11 cellular contexts compared by ENCODE assay signal in genomic region chr7:102872460-102872859, GRCh38. TPM values are rescaled to one million over a fixed set of nuclear protein-coding genes. Genes with fewer than 3 reads are reported as not detected.
A peak's percentile ranks its signal among the peaks of the same experiment; 100 is the strongest.
DNase-seq lines count a peak whose midpoint lies in the region; ATAC-seq and TF ChIP-seq lines count a peak whose summit lies in the region.
"Had no signal": no experiment of that assay in that cellular context is flagged by ENCODE, and none has a peak within 500 bp of the region (broad histone marks: within the 10 kb centered on the region; RNA-seq: fewer than 3 reads in every experiment).

No MANE protein-coding gene starts in this region.

- H3K4me3 ChIP-seq in epithelial cell of proximal tubule (ENCODE audit: low read depth, low read length) (no peak overlapping the region), trophoblast cell (ENCODE audit: low read depth, low read length) (no peak overlapping the region)

- no peak overlapping the region for H3K14ac ChIP-seq in trophoblast cell (ENCODE audit: low read length)

- peak; percentile 98 for DNase-seq in Daoy (ENCODE audit: low read depth)
- DNase-seq in RPMI7951 (ENCODE audit: low read depth), result peak; percentile 93
- peak; percentile 82 for DNase-seq in epithelial cell of proximal tubule (ENCODE audit: low read depth)
- DNase-seq in trophoblast cell, result peak; percentile 35 to 52
- DNase-seq in stimulated activated CD4-positive, alpha-beta T cell treated with anti-CD3 and anti-CD28 coated beads, Interleukin-4, amount 100 ng/mL, for 4 hours, result no peak
- no peak for DNase-seq in ureter (ENCODE audit: low spot score)
- DNase-seq: cerebellar nuclear complex, DMS153, NCI-H1048 had no signal

- no peak overlapping the region for H3K27ac ChIP-seq in trophoblast cell (ENCODE audit: low read depth, low read length)

- peaks cover 3 to 7% of the 10 kb centered on the region in 2 experiments for H3K4me1 ChIP-seq in trophoblast cell (ENCODE audit: control insufficient read depth in 1 of 2, insufficient read depth in 2 of 2, low read length in 2 of 2)

- no CpG with 5 or more reads among the region's 2 CpGs for WGBS in trophoblast cell (ENCODE audit: extremely low coverage, insufficient coverage, insufficient read length)

- no peak overlapping the region for H3K4ac ChIP-seq in trophoblast cell (ENCODE audit: low read depth, low read length)

- H3K18ac ChIP-seq in trophoblast cell (ENCODE audit: low read length), result no peak overlapping the region

- no peak overlapping the region for H4K12ac ChIP-seq in trophoblast cell (ENCODE audit: low read depth, low read length)

- H3K4me2 ChIP-seq in trophoblast cell (ENCODE audit: low read length), result no peak overlapping the region

- no peaks in the 10 kb centered on the region for H3K27me3 ChIP-seq in trophoblast cell (ENCODE audit: insufficient read depth, low read length)

- H3K79me2 ChIP-seq in trophoblast cell (ENCODE audit: control insufficient read depth, insufficient read depth, low read length, poor library complexity), result no peaks in the 10 kb centered on the region

- H3K9ac ChIP-seq in trophoblast cell (ENCODE audit: low read length), result no peak overlapping the region

- no peaks in the 10 kb centered on the region for H3K9me3 ChIP-seq in trophoblast cell (ENCODE audit: insufficient read depth, low read depth, low read length)

- no peak for ATAC-seq in HG02642 (IDR thresholded peaks at IDR 0.05; ENCODE audit: poor library complexity, unreplicated experiment)
- ATAC-seq in GM21529 (IDR thresholded peaks at IDR 0.05; ENCODE audit: unreplicated experiment), result no peak

- no peak overlapping the region for H3K23ac ChIP-seq in trophoblast cell (ENCODE audit: low read length)

- H4K91ac ChIP-seq in trophoblast cell (ENCODE audit: low read depth, low read length), result no peak overlapping the region

- peaks cover 2% of the 10 kb centered on the region for H3K79me1 ChIP-seq in trophoblast cell (ENCODE audit: low read length)

- H3K36me3 ChIP-seq in trophoblast cell (ENCODE audit: control insufficient read depth in 1 of 2, insufficient read depth in 2 of 2, low read length in 2 of 2), result no peaks in the 10 kb centered on the region

- no peak overlapping the region for H4K8ac ChIP-seq in trophoblast cell (ENCODE audit: low read depth, low read length)

- no peak overlapping the region for H2AFZ ChIP-seq in trophoblast cell (ENCODE audit: insufficient read depth, low read length, poor library complexity)

- no peak overlapping the region for H2BK120ac ChIP-seq in trophoblast cell (ENCODE audit: insufficient read depth, low read length, poor library complexity)

- TF ChIP-seq CTCF in epithelial cell of proximal tubule (conservative IDR thresholded peaks at IDR 0.05; ENCODE audit: low read depth, low read length), result no peak

- no peak overlapping the region for H2BK12ac ChIP-seq in trophoblast cell (ENCODE audit: low read length)

- H2AK5ac ChIP-seq in trophoblast cell (ENCODE audit: low read length), result no peak overlapping the region

- H2BK5ac ChIP-seq in trophoblast cell (ENCODE audit: low read depth, low read length, poor library complexity), result no peak overlapping the region

RNA-seq across cellular contexts. Expression of gene LRRC17, which starts 40.3 kb away (rescaled TPM):
- 88.4 and 107 TPM in 2 replicates for total RNA-seq in Daoy (2014; rRNA removed; shearing (Covaris generic))
- total RNA-seq in RPMI7951 (2014; rRNA removed; shearing (Covaris generic)), result 48.8 and 54.3 TPM in 2 replicates
- total RNA-seq in epithelial cell of proximal tubule (7.8 and 32.3 TPM in 2 replicates), ureter (5.2 TPM)
- 0.42 and 0.51 TPM in 2 replicates for polyA plus RNA-seq in trophoblast cell (2013)

Comparison
In these comparisons a context has a peak if more than half of its experiments do, and no peak if none do; other contexts are left out.
1. DNase-seq: peak in Daoy (single experiment), RPMI7951 (single experiment), epithelial cell of proximal tubule (single experiment) and trophoblast cell (2 of 2); none in stimulated activated CD4-positive, alpha-beta T cell treated with anti-CD3 and anti-CD28 coated beads, Interleukin-4, amount 100 ng/mL, for 4 hours (0 of 2) and ureter (single experiment).